ENCODE assay signal across 18 cellular contexts in genomic region chr18:3171631-3172030, GRCh38.
"Had no signal": no experiment of that assay in that cellular context is flagged by ENCODE, and none has a peak within 500 bp of the region (broad histone marks: within the 10 kb centered on the region; RNA-seq: fewer than 3 reads in every experiment).

No MANE protein-coding gene starts in this region.

- H3K4me3 Mint-ChIP-seq: activated CD8-positive, alpha-beta memory T cell treated with anti-CD3 and anti-CD28 coated beads, Interleukin-2, amount 10 ng/mL, durations not matched to agents 7 days and 5 days; activated T-cell treated with anti-CD3 and anti-CD28 coated beads, Interleukin-2, amount 50 U/mL, for 24 hours; immature natural killer cell; nephron progenitor cell; stimulated activated naive CD8-positive, alpha-beta T cell treated with anti-CD3 and anti-CD28 coated beads, Interleukin-15, Interleukin-2, amounts not matched to agents 100 ng/mL and 50 ng/mL, for 24 hours had no signal

- H3K9me3 Mint-ChIP-seq: activated naive CD4-positive, alpha-beta T cell treated with anti-CD3 and anti-CD28 coated beads, Interleukin-2, amount 50 U/mL, for 72 hours; activated T-cell treated with anti-CD3 and anti-CD28 coated beads, Interleukin-2, amount 50 U/mL, for 24 hours; immature natural killer cell; nephron progenitor cell; stimulated activated naive CD8-positive, alpha-beta T cell treated with anti-CD3 and anti-CD28 coated beads, Interleukin-15, Interleukin-2, amounts not matched to agents 100 ng/mL and 50 ng/mL, for 24 hours had no signal

- ATAC-seq: activated CD8-positive, alpha-beta memory T cell treated with anti-CD3 and anti-CD28 coated beads, Interleukin-2, amount 10 ng/mL, durations not matched to agents 7 days and 5 days; activated naive CD4-positive, alpha-beta T cell treated with anti-CD3 and anti-CD28 coated beads, Interleukin-2, amount 50 U/mL, for 72 hours had no signal

- H3K4me3 ChIP-seq: testis had no signal

- H3K4me1 Mint-ChIP-seq: immature natural killer cell had no signal

- H3K27me3 Mint-ChIP-seq: activated CD8-positive, alpha-beta memory T cell treated with anti-CD3 and anti-CD28 coated beads, Interleukin-2, amount 10 ng/mL, durations not matched to agents 7 days and 5 days; activated T-cell treated with anti-CD3 and anti-CD28 coated beads, Interleukin-2, amount 50 U/mL, for 24 hours; stimulated activated naive CD8-positive, alpha-beta T cell treated with anti-CD3 and anti-CD28 coated beads, Interleukin-15, Interleukin-2, amounts not matched to agents 100 ng/mL and 50 ng/mL, for 24 hours had no signal

- H3K36me3 ChIP-seq: brain microvascular endothelial cell had no signal

- H3K27me3 ChIP-seq: brain microvascular endothelial cell, testis had no signal

- H3K27ac Mint-ChIP-seq: activated CD8-positive, alpha-beta memory T cell treated with anti-CD3 and anti-CD28 coated beads, Interleukin-2, amount 10 ng/mL, durations not matched to agents 7 days and 5 days; activated naive CD4-positive, alpha-beta T cell treated with anti-CD3 and anti-CD28 coated beads, Interleukin-2, amount 50 U/mL, for 72 hours; activated T-cell treated with anti-CD3 and anti-CD28 coated beads, Interleukin-2, amount 50 U/mL, for 24 hours; immature natural killer cell; nephron progenitor cell; stimulated activated naive CD8-positive, alpha-beta T cell treated with anti-CD3 and anti-CD28 coated beads, Interleukin-15, Interleukin-2, amounts not matched to agents 100 ng/mL and 50 ng/mL, for 24 hours had no signal

- H3K36me3 Mint-ChIP-seq: activated CD8-positive, alpha-beta memory T cell treated with anti-CD3 and anti-CD28 coated beads, Interleukin-2, amount 10 ng/mL, durations not matched to agents 7 days and 5 days; activated naive CD4-positive, alpha-beta T cell treated with anti-CD3 and anti-CD28 coated beads, Interleukin-2, amount 50 U/mL, for 72 hours had no signal

- DNase-seq: activated CD4-positive, alpha-beta T cell treated with anti-CD3 and anti-CD28 coated beads for 1 hour; activated CD4-positive, alpha-beta T cell treated with anti-CD3 and anti-CD28 coated beads, Interleukin-2, amount 50 U/mL, for 48 hours; activated CD8-positive, alpha-beta memory T cell treated with anti-CD3 and anti-CD28 coated beads, Interleukin-2, amount 10 ng/mL, durations not matched to agents 7 days and 5 days; activated effector memory CD4-positive, alpha-beta T cell treated with Interleukin-2 at 50 U/mL for 16 hours; activated T-cell treated with anti-CD3 and anti-CD28 coated beads, Interleukin-2, amount 50 U/mL, for 24 hours; amniotic stem cell; brain microvascular endothelial cell; cerebellar nuclear complex; dermis blood vessel endothelial cell; glutamatergic neuron; immature natural killer cell; left cardiac atrium; nephron progenitor cell; stimulated activated CD4-positive, alpha-beta T cell treated with anti-CD3 and anti-CD28 coated beads, Interleukin-12 subunit alpha, Interleukin-12 subunit beta, amount 100 ng/mL, for 4 hours; T-helper 9 cell; testis had no signal

- H3K9me3 ChIP-seq: testis had no signal

- H3K4me1 ChIP-seq: testis had no signal

- H3K27ac ChIP-seq: brain microvascular endothelial cell, testis had no signal
